ENCODE assay signal across 8 cellular contexts in genomic region chr20:58890073-58890453, GRCh38. TPM values are rescaled to one million over a fixed set of nuclear protein-coding genes. Genes with fewer than 3 reads are reported as not detected.
A peak's percentile ranks its signal among the peaks of the same experiment; 100 is the strongest.
DNase-seq lines count a peak whose midpoint lies in the region; ATAC-seq, FAIRE-seq and TF ChIP-seq lines count a peak whose summit lies in the region.

No MANE protein-coding gene starts in this region.

- H2AFZ ChIP-seq in endothelial cell of umbilical vein (ENCODE audit: low read depth, low read length) (peak overlapping the region; percentile 11), osteoblast (ENCODE audit: low read length) (peak overlapping the region; percentile 80)

- peak overlapping the region; percentile 71 for H3K4me3 ChIP-seq in DOHH2 (ENCODE audit: low read length)
- H3K4me3 ChIP-seq in NT2/D1 (ENCODE audit: insufficient read length, low read depth), result peak overlapping the region; percentile 91
- H3K4me3 ChIP-seq in endothelial cell of umbilical vein (replicated peaks in 1 of 3; ENCODE audit: insufficient read depth in 1 of 3, low read depth in 1 of 3, low read length in 3 of 3), result peak overlapping the region; percentile 22 to 91 (median 70)
- peak overlapping the region; percentile 91 for H3K4me3 ChIP-seq in osteoblast (ENCODE audit: insufficient read depth, low read length)

- H3K9ac ChIP-seq in NT2/D1 (ENCODE audit: insufficient read length, low read depth) (peak overlapping the region; percentile 96), endothelial cell of umbilical vein (replicated peaks; ENCODE audit: extremely low read depth, insufficient read depth, low read length) (peak overlapping the region; percentile 69)

- CTCF ChIA-PET in endothelial cell of umbilical vein (lab: Charles Lee), result interaction anchor here (1.3 to 1.4 kb wide), 2 partner anchors 20 to 153 kb away, joined by 3 to 6 read pairs; partner anchors contain the start of gene PRELID3B

- TF ChIP-seq CTCF in DOHH2 (IDR thresholded peaks at IDR 0.05; ENCODE audit: low read depth, low read length, poor library complexity, severe bottlenecking), result no peak
- TF ChIP-seq CTCF in endothelial cell of umbilical vein (IDR thresholded peaks at IDR 0.05; ENCODE audit: extremely low read depth in 1 of 2, insufficient read depth in 1 of 2, low read depth in 1 of 2, low read length in 2 of 2), result no peak
- no peak for TF ChIP-seq CTCF in osteoblast (IDR thresholded peaks at IDR 0.05; ENCODE audit: extremely low read depth, low read depth, low read length)

- DNase-seq in NT2/D1 (ENCODE audit: low read depth, low spot score) (no peak), endothelial cell of umbilical vein (ENCODE audit: low read depth, low spot score) (no peak), osteoblast (ENCODE audit: insufficient read length, low spot score, missing footprints) (no peak), AG20443 (ENCODE audit: low spot score) (no peak)

- H3K27me3 ChIP-seq in DOHH2 (ENCODE audit: control insufficient read depth, low read length) (no peaks in the 10 kb centered on the region), NT2/D1 (ENCODE audit: insufficient read depth, insufficient read length) (no peaks in the 10 kb centered on the region), endothelial cell of umbilical vein (ENCODE audit: control insufficient read depth in 2 of 2, insufficient read depth in 2 of 2, low read length in 2 of 2) (peaks cover 2% of the 10 kb centered on the region in 2 experiments), osteoblast (ENCODE audit: insufficient read depth, low read length) (no peaks in the 10 kb centered on the region)

- H3K27ac ChIP-seq in DOHH2 (ENCODE audit: low read depth, low read length), result peak overlapping the region; percentile 80
- peak overlapping the region; percentile 47 for H3K27ac ChIP-seq in endothelial cell of umbilical vein (ENCODE audit: insufficient read depth, low read depth, low read length)
- H3K27ac ChIP-seq in osteoblast (ENCODE audit: low read depth, low read length), result no peak overlapping the region

- intact Hi-C loops in endothelial cell of umbilical vein (cut with micrococcal nuclease), result loop anchor here (2.0 to 10.0 kb wide), 2 partner anchors 19 to 1175 kb away; partner anchors contain the start of gene PMEPA1

- H3K9me2 ChIP-seq in DOHH2 (replicated peaks; ENCODE audit: control insufficient read depth, low read length), result no peaks in the 10 kb centered on the region

- H3F3A ChIP-seq in DOHH2 (ENCODE audit: control insufficient read depth, insufficient read depth), result peaks cover 3% of the 10 kb centered on the region; the same call in 1 of the 2 replicates

- POLR2A ChIA-PET in endothelial cell of umbilical vein (lab: Charles Lee), result interaction anchor here (1.7 kb wide), 1 partner anchor 18 kb away, joined by 6 read pairs; no protein-coding TSS in a partner anchor

- H3K4me2 ChIP-seq in DOHH2 (ENCODE audit: low read length), result peak overlapping the region; percentile 74
- peak overlapping the region; percentile 27 for H3K4me2 ChIP-seq in endothelial cell of umbilical vein (ENCODE audit: insufficient read depth, low read length)
- H3K4me2 ChIP-seq in osteoblast (ENCODE audit: insufficient read depth, low read length), result peak overlapping the region; percentile 90

- ATAC-seq in HG03280 (IDR thresholded peaks at IDR 0.05; ENCODE audit: unreplicated experiment) (no peak), HG03139 (IDR thresholded peaks at IDR 0.05; ENCODE audit: unreplicated experiment) (no peak), HG02884 (IDR thresholded peaks at IDR 0.05; ENCODE audit: unreplicated experiment) (no peak)

- peaks cover 62% of the 10 kb centered on the region for H3K79me2 ChIP-seq in DOHH2 (ENCODE audit: control insufficient read depth, low read length)
- peaks cover 35% of the 10 kb centered on the region for H3K79me2 ChIP-seq in endothelial cell of umbilical vein (ENCODE audit: control insufficient read depth, insufficient read depth, low read length)
- peaks cover 31% of the 10 kb centered on the region for H3K79me2 ChIP-seq in osteoblast (ENCODE audit: insufficient read depth, low read length)

- no peaks in the 10 kb centered on the region for H3K9me1 ChIP-seq in endothelial cell of umbilical vein (replicated peaks; ENCODE audit: control insufficient read depth, extremely low read depth, insufficient read depth, low read length)

- dilution Hi-C loops in endothelial cell of umbilical vein (cut with MboI; ENCODE audit: extremely low pct_ligation_motif_present, low sequenced_read_pairs), result no loop called here

- FAIRE-seq in endothelial cell of umbilical vein (lab: Jason Lieb, UNC), result no peak

- no TSS peak for BruUV-seq in endothelial cell of umbilical vein (replicated peaks; lab: Mats Ljungman, UMichigan)

- H3K36me3 ChIP-seq in DOHH2 (ENCODE audit: control insufficient read depth, low read length) (peaks cover 25% of the 10 kb centered on the region), NT2/D1 (ENCODE audit: insufficient read depth, insufficient read length, low read length) (peaks cover 9% of the 10 kb centered on the region), endothelial cell of umbilical vein (ENCODE audit: control insufficient read depth in 2 of 2, extremely low read depth in 1 of 2, insufficient read depth in 2 of 2, low read length in 2 of 2) (no peaks in the 10 kb centered on the region), osteoblast (ENCODE audit: insufficient read depth, low read length) (no peaks in the 10 kb centered on the region)

- H3K9me3 ChIP-seq in DOHH2 (ENCODE audit: control insufficient read depth, insufficient read depth, low read length) (no peaks in the 10 kb centered on the region), NT2/D1 (ENCODE audit: insufficient read depth, low read length) (no peaks in the 10 kb centered on the region), endothelial cell of umbilical vein (replicated peaks; ENCODE audit: control insufficient read depth, insufficient read depth, low read length) (no peaks in the 10 kb centered on the region), osteoblast (ENCODE audit: low read depth, low read length) (no peaks in the 10 kb centered on the region)

- peaks cover 18% of the 10 kb centered on the region for H4K20me1 ChIP-seq in DOHH2 (ENCODE audit: control insufficient read depth, insufficient read depth, low read depth, low read length)
- H4K20me1 ChIP-seq in endothelial cell of umbilical vein (replicated peaks; ENCODE audit: control insufficient read depth, extremely low read depth, insufficient read depth, low read length), result peaks cover 17% of the 10 kb centered on the region
- peaks cover 22% of the 10 kb centered on the region for H4K20me1 ChIP-seq in osteoblast (ENCODE audit: insufficient read depth, low read length)

- no peak for TF ChIP-seq POLR2A in endothelial cell of umbilical vein (IDR thresholded peaks at IDR 0.05; ENCODE audit: low read depth, low read length)

- H3K4me1 ChIP-seq in DOHH2 (ENCODE audit: control insufficient read depth, low read length) (peaks cover 43% of the 10 kb centered on the region), NT2/D1 (ENCODE audit: insufficient read depth, insufficient read length) (peaks cover 2% of the 10 kb centered on the region), endothelial cell of umbilical vein (ENCODE audit: control insufficient read depth, extremely low read depth, insufficient read depth, low read length) (peaks cover 25% of the 10 kb centered on the region), osteoblast (ENCODE audit: insufficient read depth, low read length) (peaks cover 24% of the 10 kb centered on the region)

TF ChIP-seq in endothelial cell of umbilical vein, 7 proteins besides CTCF, POLR2A, EP300 and RAD21:
- TF ChIP-seq MAX (IDR thresholded peaks at IDR 0.05; ENCODE audit: insufficient read depth, insufficient read length) (no peak), POLR2AphosphoS5 (IDR thresholded peaks at IDR 0.05; ENCODE audit: insufficient read depth, low read depth, low read length) (no peak), MYC (IDR thresholded peaks at IDR 0.05; ENCODE audit: low read depth, low read length) (no peak), FOS (IDR thresholded peaks at IDR 0.05; ENCODE audit: borderline replicate concordance, insufficient read depth, low read length) (no peak)

RNA-seq across cellular contexts. Expression of gene GNAS, which starts 37.5 kb away (rescaled TPM):
- 1,141 and 1,217 TPM in 2 replicates for total RNA-seq in endothelial cell of umbilical vein
- polyA plus RNA-seq in endothelial cell of umbilical vein, result 1,637 and 1,882 TPM in 2 replicates
- polyA plus RNA-seq in endothelial cell of umbilical vein (2011; cell fraction: cytosol; rRNA removed), result 1,809 and 2,057 TPM in 2 replicates
- 916 and 1,134 TPM in 2 replicates for polyA plus RNA-seq in endothelial cell of umbilical vein (2011; cell fraction: nucleus; rRNA removed)
- polyA plus RNA-seq in endothelial cell of umbilical vein (2012), result 1,303 and 1,505 TPM in 2 replicates
- polyA minus RNA-seq in endothelial cell of umbilical vein, result 1,608 and 1,668 TPM in 2 replicates
- polyA minus RNA-seq in endothelial cell of umbilical vein (2011; cell fraction: cytosol; rRNA and poly(A)+ RNA removed), result 619 TPM
- polyA minus RNA-seq in endothelial cell of umbilical vein (2011; cell fraction: nucleus; rRNA and poly(A)+ RNA removed), result 333 and 358 TPM in 2 replicates
- 366 and 374 TPM in 2 replicates for total RNA-seq in osteoblast

RNA-seq across cellular contexts. Expression of gene GNAS-AS1, which starts 39.4 kb away (rescaled TPM):
- total RNA-seq in endothelial cell of umbilical vein (0.58 and 0.74 TPM in 2 replicates), osteoblast (0.72 and 1.5 TPM in 2 replicates)
- 0.11 TPM in 1 of 2 replicates, not detected in the other for polyA plus RNA-seq in endothelial cell of umbilical vein
- polyA plus RNA-seq in endothelial cell of umbilical vein (2011; cell fraction: cytosol; rRNA removed), result not detected in 2 replicates
- 0.11 and 0.25 TPM in 2 replicates for polyA plus RNA-seq in endothelial cell of umbilical vein (2011; cell fraction: nucleus; rRNA removed)
- polyA plus RNA-seq in endothelial cell of umbilical vein (2012), result not detected in 2 replicates
- not detected in 2 replicates for polyA minus RNA-seq in endothelial cell of umbilical vein
- polyA minus RNA-seq in endothelial cell of umbilical vein (2011; cell fraction: cytosol; rRNA and poly(A)+ RNA removed), result not detected
- not detected in 2 replicates for polyA minus RNA-seq in endothelial cell of umbilical vein (2011; cell fraction: nucleus; rRNA and poly(A)+ RNA removed)

Comparison
In these comparisons a context has a peak if more than half of its experiments do, and no peak if none do; other contexts are left out.
1. H3K4me2 ChIP-seq: peak in every context shown above with its lines; median percentile 90 in osteoblast; 74 in DOHH2; 27 in endothelial cell of umbilical vein.